9 cellular contexts compared by ENCODE assay signal in genomic region chr3:61637088-61638051, GRCh38.
DNase-seq lines count a peak whose midpoint lies in the region; ATAC-seq, FAIRE-seq and TF ChIP-seq lines count a peak whose summit lies in the region.
"Had no signal": no experiment of that assay in that cellular context is flagged by ENCODE, and none has a peak within 500 bp of the region (broad histone marks: within the 10 kb centered on the region; RNA-seq: fewer than 3 reads in every experiment).

No MANE protein-coding gene starts in this region.

- H4K5ac ChIP-seq in IMR-90 (ENCODE audit: low read depth, low read length), result peak overlapping the region; percentile 37; the same call in 1 of the 2 replicates

- peaks cover 28 to 64% of the 10 kb centered on the region in 2 experiments for H3K79me1 ChIP-seq in IMR-90 (ENCODE audit: low read depth in 1 of 2, low read length in 2 of 2)

- 45% methylated on average over 16 of the region's 16 CpGs for WGBS in A549 (ENCODE audit: missing lambda C conversion rate)
- no CpG with 5 or more reads among the region's 16 CpGs for WGBS in IMR-90 (ENCODE audit: extremely low coverage in 2 of 2, insufficient read length in 1 of 2), 2 experiments
- 22% methylated on average over 16 of the region's 16 CpGs for WGBS in right cardiac atrium

- dilution Hi-C loops in IMR-90 (cut with HindIII; ENCODE audit: low sequenced_read_pairs, unreplicated experiment), result no loop called here

- H3K27ac ChIP-seq in A549 (peak overlapping the region; percentile 41 to 74; a peak in 2 of 6 replicates), IMR-90 (ENCODE audit: insufficient read depth, low read length) (peak overlapping the region; percentile 1; the same call in 1 of the 2 replicates), right cardiac atrium (ENCODE audit: low read length) (peak overlapping the region; percentile 78)
- H3K27ac ChIP-seq: SK-N-MC had no signal

- peak overlapping the region; percentile 7; the same call in 1 of the 2 replicates for H3K56ac ChIP-seq in IMR-90 (ENCODE audit: extremely low read depth, insufficient read depth, low read length)

- DNase-seq in A549 (ENCODE audit: low read depth in 1 of 2, low spot score in 1 of 2), result no peak
- peak; percentile 45 for DNase-seq in IMR-90
- peak in 2 of 3 donors; percentile 59 to 70 for DNase-seq in right cardiac atrium
- DNase-seq in NCI-H774 (lab: John Stamatoyannopoulos, UW), result no peak
- no peak for DNase-seq in Kasumi-1 (lab: John Stamatoyannopoulos, UW)
- no peak for DNase-seq in NCI-H2081 (lab: John Stamatoyannopoulos, UW)
- no peak for DNase-seq in NCI-H1092 (lab: John Stamatoyannopoulos, UW)

- FAIRE-seq in A549 (lab: Jason Lieb, UNC), result no peak

- ATAC-seq in A549 (peak in 1 of 2 experiments; percentile 31; a peak in 2 of 6 replicates), GM21447 (IDR thresholded peaks at IDR 0.05; ENCODE audit: unreplicated experiment) (peak; percentile 86), IMR-90 (ENCODE audit: low read depth) (peak; percentile 38), right cardiac atrium (peak; percentile 78 to 86)

- H4K20me1 ChIP-seq in IMR-90 (ENCODE audit: insufficient read depth, low read length), result peaks cover 27% of the 10 kb centered on the region; the same call in 1 of the 2 replicates

- intact Hi-C loops in IMR-90 (cut with micrococcal nuclease) (loop anchor here (10.0 kb wide), 1 partner anchor 547 kb away; no protein-coding TSS in a partner anchor), right cardiac atrium (cut with DNase I) (loop anchor here in 2 of 4 donors (10.0 kb wide), 2 partner anchors 63 to 73 kb away; partner anchors contain the start of gene PTPRG (in 1 of the 2))

- H3K14ac ChIP-seq in IMR-90 (replicated peaks; ENCODE audit: low read depth, low read length), result peak overlapping the region; percentile 82

- no peaks in the 10 kb centered on the region for H3K36me3 ChIP-seq in IMR-90 (ENCODE audit: control insufficient read depth, insufficient read depth, low read length)

- H2BK15ac ChIP-seq in IMR-90 (ENCODE audit: low read depth, low read length), result peak overlapping the region; percentile 10; the same call in 2 of the 3 replicates

- peak overlapping the region; percentile 18 for H3K18ac ChIP-seq in IMR-90 (ENCODE audit: low read depth, low read length)

- CTCF ChIA-PET in A549 (lab: Yijun Ruan, JAX), result no interaction called here
- CTCF ChIA-PET in IMR-90 (lab: Yijun Ruan, JAX), result no interaction called here

- H3K4me1 ChIP-seq in A549, result peaks cover 20% of the 10 kb centered on the region; the same call in 1 of the 3 replicates
- H3K4me1 ChIP-seq in IMR-90 (ENCODE audit: control insufficient read depth, insufficient read depth, low read length), result peaks cover 10% of the 10 kb centered on the region
- peaks cover 6% of the 10 kb centered on the region for H3K4me1 ChIP-seq in right cardiac atrium (ENCODE audit: control insufficient read depth, insufficient read depth, low read length)

- peak overlapping the region; percentile 67 for H2AK5ac ChIP-seq in IMR-90 (ENCODE audit: low read depth, low read length)

- H3K27me3 ChIP-seq in IMR-90 (ENCODE audit: control insufficient read depth, insufficient read depth, low read length) (no peaks in the 10 kb centered on the region), right cardiac atrium (ENCODE audit: control insufficient read depth, insufficient read depth) (no peaks in the 10 kb centered on the region)

- in situ Hi-C loops in IMR-90 (cut with MboI; ENCODE audit: low sequenced_read_pairs), result no loop called here

- H3K4me2 ChIP-seq in A549 (peak overlapping the region; percentile 66), IMR-90 (ENCODE audit: low read depth, low read length) (peak overlapping the region; percentile 39)

- H3K9me3 ChIP-seq in A549 (no peaks in the 10 kb centered on the region), IMR-90 (ENCODE audit: control insufficient read depth, insufficient read depth, low read length) (no peaks in the 10 kb centered on the region), right cardiac atrium (ENCODE audit: control insufficient read depth, low read length) (no peaks in the 10 kb centered on the region)

- TF ChIP-seq CTCF in A549 (IDR thresholded peaks at IDR 0.05) (no peak), IMR-90 (conservative IDR thresholded peaks at IDR 0.05; ENCODE audit: low read depth, low read length) (no peak)

- no peak overlapping the region for H3K4me3 ChIP-seq in A549
- no peak overlapping the region for H3K4me3 ChIP-seq in IMR-90 (ENCODE audit: insufficient read depth, low read depth, low read length)
- peak overlapping the region; percentile 21 for H3K4me3 ChIP-seq in right cardiac atrium (ENCODE audit: low read length)
- H3K4me3 ChIP-seq: SK-N-MC had no signal

- peak overlapping the region in 1 of 2 experiments; percentile 58; a peak in 2 of 4 replicates for H4K8ac ChIP-seq in IMR-90 (ENCODE audit: low read depth in 2 of 2, low read length in 2 of 2)

- no peak overlapping the region for H3K9ac ChIP-seq in IMR-90 (ENCODE audit: low read depth, low read length)

- no peak overlapping the region for H2BK5ac ChIP-seq in IMR-90 (ENCODE audit: low read depth, low read length, poor library complexity, severe bottlenecking)

- peak overlapping the region; percentile 64 for H4K91ac ChIP-seq in IMR-90 (ENCODE audit: insufficient read depth, low read depth, low read length)

- POLR2A ChIA-PET in A549 (lab: Yijun Ruan, JAX) (no interaction called here), IMR-90 (lab: Charles Lee; ENCODE audit: unreplicated experiment) (no interaction called here)

- peak overlapping the region; percentile 44; the same call in 1 of the 2 replicates for H3K23ac ChIP-seq in IMR-90 (ENCODE audit: low read depth, low read length)

- peaks cover 8% of the 10 kb centered on the region for H3K9me1 ChIP-seq in IMR-90 (ENCODE audit: insufficient read depth, low read length)

- peak overlapping the region; percentile 72 for H3K4ac ChIP-seq in IMR-90 (ENCODE audit: low read depth, low read length)

- TF ChIP-seq RAD21 in A549 (conservative IDR thresholded peaks at IDR 0.05 in 1 of 2, IDR thresholded peaks at IDR 0.05 in 1 of 2), result no peak
- no peak for TF ChIP-seq RAD21 in IMR-90 (IDR thresholded peaks at IDR 0.05; ENCODE audit: low read length)

- H2AFZ ChIP-seq in IMR-90 (replicated peaks; ENCODE audit: low read length, poor library complexity), result no peak overlapping the region

- peak overlapping the region; percentile 11 for H2AK9ac ChIP-seq in IMR-90 (replicated peaks; ENCODE audit: low read depth, low read length, poor library complexity)

- TF ChIP-seq POLR2A in A549 (IDR thresholded peaks at IDR 0.05; ENCODE audit: low read length) (no peak), IMR-90 (IDR thresholded peaks at IDR 0.05; ENCODE audit: low read depth, low read length) (no peak)

- no TSS peak for BruUV-seq in IMR-90 (replicated peaks; lab: Mats Ljungman, UMichigan)

- peak overlapping the region; percentile 75 for H2BK20ac ChIP-seq in IMR-90 (ENCODE audit: low read depth, low read length)

- H2BK120ac ChIP-seq in IMR-90 (ENCODE audit: low read depth, low read length), result peak overlapping the region; percentile 82

- no peak for TF ChIP-seq EP300 in A549 (IDR thresholded peaks at IDR 0.05)

TF ChIP-seq in A549, 52 proteins besides CTCF, POLR2A, EP300 and RAD21:
- no peak for TF ChIP-seq TP53 (CRISPR knock-in tag; IDR thresholded peaks at IDR 0.05)
- TF ChIP-seq CHD4 (IDR thresholded peaks at IDR 0.05; ENCODE audit: borderline replicate concordance), result no peak
- no peak for TF ChIP-seq HMGXB4 (CRISPR knock-in tag; IDR thresholded peaks at IDR 0.05; ENCODE audit: borderline replicate concordance)
- TF ChIP-seq FOXS1 (CRISPR knock-in tag; IDR thresholded peaks at IDR 0.05), result no peak

TF ChIP-seq in IMR-90, 13 proteins besides CTCF, POLR2A, EP300 and RAD21:
- TF ChIP-seq SMC3 (IDR thresholded peaks at IDR 0.05; ENCODE audit: low read depth, low read length) (no peak), CEBPB (IDR thresholded peaks at IDR 0.05; ENCODE audit: low read depth, low read length) (no peak), MAFK (IDR thresholded peaks at IDR 0.05; ENCODE audit: low read depth, low read length) (no peak), RCOR1 (IDR thresholded peaks at IDR 0.05; ENCODE audit: insufficient replicate concordance, low read length) (no peak)

Comparison
In these comparisons a context has a peak if more than half of its experiments do, and no peak if none do; other contexts are left out.
1. DNase-seq: peak in IMR-90 (single experiment) and right cardiac atrium (2 of 3); none in A549 (0 of 2), NCI-H774 (single experiment), Kasumi-1 (0 of 2), NCI-H2081 (0 of 2) and NCI-H1092 (single experiment).
2. H3K27ac ChIP-seq: peak in every context shown above with its lines; median percentile 78 in right cardiac atrium; 58 in A549; 1 in IMR-90.